In genomic region chr3:124260206-124260915, GRCh38 we compare ENCODE assay signal across 10 cellular contexts.
DNase-seq lines count a peak whose midpoint lies in the region; ATAC-seq and TF ChIP-seq lines count a peak whose summit lies in the region.
"Had no signal": no experiment of that assay in that cellular context is flagged by ENCODE, and none has a peak within 500 bp of the region (broad histone marks: within the 10 kb centered on the region; RNA-seq: fewer than 3 reads in every experiment).

No MANE protein-coding gene starts in this region.

- intact Hi-C loops in esophagus muscularis mucosa (cut with DNase I) = no loop called here

- TF ChIP-seq POLR2A in NB4 (IDR thresholded peaks at IDR 0.05; ENCODE audit: extremely low read depth, insufficient read length) (no peak), esophagus muscularis mucosa (IDR thresholded peaks at IDR 0.05; ENCODE audit: low read depth) (no peak)

- H3K4me1 Mint-ChIP-seq in nephron progenitor cell = peaks cover 71% of the 10 kb centered on the region
- no peaks in the 10 kb centered on the region for H3K4me1 Mint-ChIP-seq in stimulated activated effector memory CD8-positive, alpha-beta T cell treated with anti-CD3 and anti-CD28 coated beads, Interleukin-12 subunit alpha, Interleukin-12 subunit beta, amount 100 ng/mL, for 72 hours
- no peaks in the 10 kb centered on the region for H3K4me1 Mint-ChIP-seq in activated T-cell treated with anti-CD3 and anti-CD28 coated beads, Interleukin-2, amount 50 U/mL, for 24 hours (ENCODE audit: low read depth)

- H3K27ac Mint-ChIP-seq in nephron progenitor cell = peak overlapping the region; percentile 77
- no peak overlapping the region for H3K27ac Mint-ChIP-seq in stimulated activated effector memory CD8-positive, alpha-beta T cell treated with anti-CD3 and anti-CD28 coated beads, Interleukin-12 subunit alpha, Interleukin-12 subunit beta, amount 100 ng/mL, for 72 hours
- H3K27ac Mint-ChIP-seq in activated T-cell treated with anti-CD3 and anti-CD28 coated beads, Interleukin-2, amount 50 U/mL, for 24 hours = no peak overlapping the region

- DNase-seq in AG10803 (ENCODE audit: low read depth) (peak; percentile 90), NB4 (ENCODE audit: low read depth) (peak; percentile 16), esophagus muscularis mucosa (ENCODE audit: extremely low spot score) (no peak), nephron progenitor cell (no peak), NCI-H82 (lab: John Stamatoyannopoulos, UW) (no peak)
- DNase-seq in stimulated activated CD4-positive, alpha-beta T cell treated with anti-CD3 and anti-CD28 coated beads, Interleukin-4, amount 100 ng/mL, for 24 hours = no peak
- DNase-seq in stimulated activated effector memory CD8-positive, alpha-beta T cell treated with anti-CD3 and anti-CD28 coated beads, Interleukin-12 subunit alpha, Interleukin-12 subunit beta, amount 100 ng/mL, for 72 hours (ENCODE audit: low spot score in 2 of 2) = no peak
- no peak for DNase-seq in activated T-cell treated with anti-CD3 and anti-CD28 coated beads, Interleukin-2, amount 50 U/mL, for 24 hours
- DNase-seq: naive B cell, NCI-H2081 treated with DMSO at 0.1 percent for 48 hours had no signal

- no peak overlapping the region for H3K4me3 ChIP-seq in AG10803 (ENCODE audit: low read length)
- H3K4me3 ChIP-seq in NB4 (ENCODE audit: low read depth, low read length) = no peak overlapping the region
- no peak overlapping the region for H3K4me3 ChIP-seq in esophagus muscularis mucosa

- peak overlapping the region; percentile 28 to 75 (median 52) for H3K27ac ChIP-seq in esophagus muscularis mucosa (replicated peaks in 1 of 4)

- peaks cover 11% of the 10 kb centered on the region for H3K36me3 Mint-ChIP-seq in nephron progenitor cell (ENCODE audit: low read depth)
- H3K36me3 Mint-ChIP-seq in stimulated activated effector memory CD8-positive, alpha-beta T cell treated with anti-CD3 and anti-CD28 coated beads, Interleukin-12 subunit alpha, Interleukin-12 subunit beta, amount 100 ng/mL, for 72 hours = no peaks in the 10 kb centered on the region
- no peaks in the 10 kb centered on the region for H3K36me3 Mint-ChIP-seq in activated T-cell treated with anti-CD3 and anti-CD28 coated beads, Interleukin-2, amount 50 U/mL, for 24 hours (ENCODE audit: low read depth)
- H3K36me3 Mint-ChIP-seq: naive B cell had no signal

- no peak overlapping the region for H3K4me3 Mint-ChIP-seq in nephron progenitor cell
- no peak overlapping the region for H3K4me3 Mint-ChIP-seq in stimulated activated effector memory CD8-positive, alpha-beta T cell treated with anti-CD3 and anti-CD28 coated beads, Interleukin-12 subunit alpha, Interleukin-12 subunit beta, amount 100 ng/mL, for 72 hours
- H3K4me3 Mint-ChIP-seq in activated T-cell treated with anti-CD3 and anti-CD28 coated beads, Interleukin-2, amount 50 U/mL, for 24 hours = no peak overlapping the region
- H3K4me3 Mint-ChIP-seq: naive B cell had no signal

- peaks cover 3% of the 10 kb centered on the region for H3K27me3 Mint-ChIP-seq in nephron progenitor cell (ENCODE audit: low read depth, poor library complexity)
- peaks cover 8% of the 10 kb centered on the region for H3K27me3 Mint-ChIP-seq in activated T-cell treated with anti-CD3 and anti-CD28 coated beads, Interleukin-2, amount 50 U/mL, for 24 hours

- no peaks in the 10 kb centered on the region for H3K9me3 Mint-ChIP-seq in nephron progenitor cell
- H3K9me3 Mint-ChIP-seq in stimulated activated effector memory CD8-positive, alpha-beta T cell treated with anti-CD3 and anti-CD28 coated beads, Interleukin-12 subunit alpha, Interleukin-12 subunit beta, amount 100 ng/mL, for 72 hours = no peaks in the 10 kb centered on the region
- no peaks in the 10 kb centered on the region for H3K9me3 Mint-ChIP-seq in activated T-cell treated with anti-CD3 and anti-CD28 coated beads, Interleukin-2, amount 50 U/mL, for 24 hours
- H3K9me3 Mint-ChIP-seq: naive B cell had no signal

- TF ChIP-seq EP300 in esophagus muscularis mucosa (IDR thresholded peaks at IDR 0.05) = no peak

- ATAC-seq in stimulated activated effector memory CD8-positive, alpha-beta T cell treated with anti-CD3 and anti-CD28 coated beads, Interleukin-12 subunit alpha, Interleukin-12 subunit beta, amount 100 ng/mL, for 72 hours = no peak

- WGBS in esophagus muscularis mucosa = 50% methylated on average over 1 of the region's 1 CpG

- H3K27me3 ChIP-seq in esophagus muscularis mucosa = no peaks in the 10 kb centered on the region

- TF ChIP-seq CTCF in AG10803 (conservative IDR thresholded peaks at IDR 0.05; ENCODE audit: low read length) (no peak), NB4 (IDR thresholded peaks at IDR 0.05; ENCODE audit: low read depth, low read length) (no peak), esophagus muscularis mucosa (IDR thresholded peaks at IDR 0.05) (no peak), nephron progenitor cell (IDR thresholded peaks at IDR 0.05) (no peak)

- H3K4me1 ChIP-seq in esophagus muscularis mucosa = peaks cover 16 to 70% (median 54%) of the 10 kb centered on the region in 4 donors

- no peaks in the 10 kb centered on the region for H3K36me3 ChIP-seq in esophagus muscularis mucosa

- no peaks in the 10 kb centered on the region for H3K9me3 ChIP-seq in esophagus muscularis mucosa

Comparison
In these comparisons a context has a peak if more than half of its experiments do, and no peak if none do; other contexts are left out.
1. DNase-seq: peak in AG10803 (single experiment) and NB4 (single experiment); none in esophagus muscularis mucosa (single experiment), nephron progenitor cell (single experiment), stimulated activated CD4-positive, alpha-beta T cell treated with anti-CD3 and anti-CD28 coated beads, Interleukin-4, amount 100 ng/mL, for 24 hours (single experiment), NCI-H82 (single experiment), stimulated activated effector memory CD8-positive, alpha-beta T cell treated with anti-CD3 and anti-CD28 coated beads, Interleukin-12 subunit alpha, Interleukin-12 subunit beta, amount 100 ng/mL, for 72 hours (0 of 2) and activated T-cell treated with anti-CD3 and anti-CD28 coated beads, Interleukin-2, amount 50 U/mL, for 24 hours (single experiment).